In genomic region chr1:209405183-209405823, GRCh38 we compare ENCODE assay signal across 11 cellular contexts.
DNase-seq lines count a peak whose midpoint lies in the region; ATAC-seq and TF ChIP-seq lines count a peak whose summit lies in the region.
"Had no signal": no experiment of that assay in that cellular context is flagged by ENCODE, and none has a peak within 500 bp of the region (broad histone marks: within the 10 kb centered on the region; RNA-seq: fewer than 3 reads in every experiment).

No MANE protein-coding gene starts in this region.

- TF ChIP-seq CTCF in OCI-LY3 (IDR thresholded peaks at IDR 0.05; ENCODE audit: low read depth, low read length) (no peak), nephron progenitor cell (IDR thresholded peaks at IDR 0.05) (no peak), left lung (IDR thresholded peaks at IDR 0.05) (no peak)

- no peak overlapping the region; the same call in 1 of the 2 replicates for H3K27ac ChIP-seq in OCI-LY3 (ENCODE audit: low read length)
- H3K27ac ChIP-seq in ectodermal cell (ENCODE audit: insufficient read depth, low read depth, low read length, poor library complexity, severe bottlenecking) = peak overlapping the region; percentile 12
- H3K27ac ChIP-seq in left lung = no peak overlapping the region
- H3K27ac ChIP-seq: spleen had no signal

- intact Hi-C loops in left lung (cut with DNase I) = no loop called here

- H3K9me3 ChIP-seq in OCI-LY3 (ENCODE audit: insufficient read depth, low read length) (no peaks in the 10 kb centered on the region), ectodermal cell (ENCODE audit: control insufficient read depth, low read length) (no peaks in the 10 kb centered on the region), left lung (no peaks in the 10 kb centered on the region)
- H3K9me3 ChIP-seq: spleen had no signal

- H3K36me3 ChIP-seq in OCI-LY3 (replicated peaks; ENCODE audit: low read depth, low read length) (no peaks in the 10 kb centered on the region), ectodermal cell (ENCODE audit: control insufficient read depth, insufficient read depth, low read length) (no peaks in the 10 kb centered on the region), left lung (no peaks in the 10 kb centered on the region)
- H3K36me3 ChIP-seq: spleen had no signal

- WGBS in ectodermal cell, 2 experiments = 9 to 12% methylated on average over 3 to 5 of the region's 5 CpGs

- no peaks in the 10 kb centered on the region for H3K36me3 Mint-ChIP-seq in nephron progenitor cell (ENCODE audit: low read depth)

- no peak overlapping the region for H3K27ac Mint-ChIP-seq in nephron progenitor cell
- H3K27ac Mint-ChIP-seq: T-helper 17 cell had no signal

- ATAC-seq in GM19351 (IDR thresholded peaks at IDR 0.05; ENCODE audit: unreplicated experiment) = peak; percentile 43
- ATAC-seq in left lung = no peak
- ATAC-seq: T-helper 17 cell had no signal

- H3K4me1 Mint-ChIP-seq in nephron progenitor cell = no peaks in the 10 kb centered on the region
- H3K4me1 Mint-ChIP-seq: T-helper 17 cell had no signal

- DNase-seq in nephron progenitor cell (no peak), inferior parietal cortex (ENCODE audit: extremely low spot score) (no peak), NCI-H1694 treated with DMSO at 0.1 percent for 48 hours (lab: John Stamatoyannopoulos, UW) (no peak), left lung (no peak), DMS153 (lab: John Stamatoyannopoulos, UW) (no peak)
- DNase-seq: NCI-H510A treated with DMSO at 0.1 percent for 48 hours, spleen, T-helper 17 cell had no signal

- H3K27me3 Mint-ChIP-seq in nephron progenitor cell (ENCODE audit: low read depth, poor library complexity) = peaks cover 2% of the 10 kb centered on the region

- H3K4me3 ChIP-seq in OCI-LY3 (ENCODE audit: low read length) = peak overlapping the region; percentile 39
- H3K4me3 ChIP-seq in ectodermal cell (ENCODE audit: insufficient read depth, low read depth, low read length) = no peak overlapping the region
- H3K4me3 ChIP-seq in left lung = no peak overlapping the region
- H3K4me3 ChIP-seq: spleen had no signal

- peak overlapping the region; percentile 49 for H3K4me2 ChIP-seq in OCI-LY3 (ENCODE audit: low read length)

- peaks cover 44% of the 10 kb centered on the region for H3K27me3 ChIP-seq in OCI-LY3 (ENCODE audit: low read depth, low read length)
- H3K27me3 ChIP-seq in ectodermal cell (ENCODE audit: control insufficient read depth, insufficient read depth, low read length, poor library complexity, severe bottlenecking) = no peaks in the 10 kb centered on the region
- H3K27me3 ChIP-seq in left lung = peaks cover 0 to 10% of the 10 kb centered on the region in 2 donors

- H3K4me1 ChIP-seq in OCI-LY3 (ENCODE audit: low read length) (peaks cover 17% of the 10 kb centered on the region), ectodermal cell (ENCODE audit: control insufficient read depth, insufficient read depth, low read length) (peaks cover 26% of the 10 kb centered on the region), left lung (peaks cover 0 to 4% of the 10 kb centered on the region in 2 donors)
- H3K4me1 ChIP-seq: spleen had no signal

- H4K20me1 ChIP-seq in OCI-LY3 (ENCODE audit: insufficient read depth, low read length) = no peaks in the 10 kb centered on the region

- H3K4me3 Mint-ChIP-seq in nephron progenitor cell = peak overlapping the region; percentile 44
- H3K4me3 Mint-ChIP-seq: T-helper 17 cell had no signal

- H3K9me3 Mint-ChIP-seq in nephron progenitor cell = no peaks in the 10 kb centered on the region

- no peak overlapping the region for H3K9ac ChIP-seq in OCI-LY3 (ENCODE audit: low read length)

- H3K79me2 ChIP-seq in OCI-LY3 (ENCODE audit: low read length) = no peaks in the 10 kb centered on the region

- H2AFZ ChIP-seq in OCI-LY3 (ENCODE audit: low read depth, low read length) = peak overlapping the region; percentile 9; the same call in 1 of the 2 replicates
